Comparison of ENCODE assay signal across 9 cellular contexts in genomic region chr3:48186993-48187578, GRCh38. TPM values are rescaled to one million over a fixed set of nuclear protein-coding genes. Genes with fewer than 3 reads are reported as not detected.
DNase-seq lines count a peak whose midpoint lies in the region; ATAC-seq, FAIRE-seq and TF ChIP-seq lines count a peak whose summit lies in the region.
"Had no signal": no experiment of that assay in that cellular context is flagged by ENCODE, and none has a peak within 500 bp of the region (broad histone marks: within the 10 kb centered on the region; RNA-seq: fewer than 3 reads in every experiment).

No MANE protein-coding gene starts in this region.

- intact Hi-C loops in sigmoid colon (cut with DNase I) = no loop called here

- no peak for TF ChIP-seq CTCF in RWPE2 (IDR thresholded peaks at IDR 0.05; ENCODE audit: poor library complexity, severe bottlenecking)
- no peak for TF ChIP-seq CTCF in fibroblast of the aortic adventitia (IDR thresholded peaks at IDR 0.05; ENCODE audit: insufficient read depth, low read length)
- no peak for TF ChIP-seq CTCF in sigmoid colon (IDR thresholded peaks at IDR 0.05)

- ATAC-seq in RWPE2 (ENCODE audit: low read depth) (no peak), GM18909 (IDR thresholded peaks at IDR 0.05; ENCODE audit: poor library complexity, unreplicated experiment) (no peak)

- DNase-seq in GM19239 (ENCODE audit: insufficient read length, low spot score) = no peak
- DNase-seq in RWPE2 (ENCODE audit: low spot score) = no peak
- peak; percentile 34 for DNase-seq in fibroblast of the aortic adventitia (ENCODE audit: low read depth)
- DNase-seq in sigmoid colon = no peak
- no peak for DNase-seq in NK-92 (lab: John Stamatoyannopoulos, UW; ENCODE audit: unreplicated experiment)
- DNase-seq in iPS-NIHi11 (ENCODE audit: low spot score) = no peak
- no peak for DNase-seq in kidney glomerular epithelial cell (lab: John Stamatoyannopoulos, UW)

- H3K4me3 ChIP-seq in RWPE2 (ENCODE audit: severe bottlenecking) (peak overlapping the region; percentile 71), fibroblast of the aortic adventitia (ENCODE audit: low read depth, low read length) (peak overlapping the region; percentile 84), sigmoid colon (peak overlapping the region; percentile 46 to 73 (median 68))

- no peaks in the 10 kb centered on the region for H3K9me3 ChIP-seq in RWPE2 (ENCODE audit: severe bottlenecking)
- no peaks in the 10 kb centered on the region for H3K9me3 ChIP-seq in sigmoid colon

- peaks cover 42% of the 10 kb centered on the region for H3K36me3 ChIP-seq in RWPE2 (ENCODE audit: low read depth)
- no peaks in the 10 kb centered on the region for H3K36me3 ChIP-seq in sigmoid colon

- peak; percentile 37 for FAIRE-seq in GM19239 (lab: Jason Lieb, UNC)

- peak overlapping the region; percentile 67 for H3K27ac ChIP-seq in RWPE2 (ENCODE audit: poor library complexity, severe bottlenecking)
- peak overlapping the region in 1 of 4 donors; percentile 74 for H3K27ac ChIP-seq in sigmoid colon

- TF ChIP-seq EP300 in sigmoid colon (IDR thresholded peaks at IDR 0.05) = no peak

- TF ChIP-seq POLR2A in sigmoid colon (IDR thresholded peaks at IDR 0.05) = no peak

- H3K4me1 ChIP-seq in RWPE2 (ENCODE audit: insufficient read depth, poor library complexity, severe bottlenecking) (peaks cover 3% of the 10 kb centered on the region), sigmoid colon (peaks cover 0 to 17% (median 14%) of the 10 kb centered on the region in 4 donors)

- 7 to 23% methylated on average over 14 of the region's 14 CpGs for WGBS in sigmoid colon, 2 donors

- no peaks in the 10 kb centered on the region for H3K27me3 ChIP-seq in RWPE2 (ENCODE audit: insufficient read depth, poor library complexity, severe bottlenecking)
- peaks cover 0 to 4% (median 0%) of the 10 kb centered on the region in 3 donors for H3K27me3 ChIP-seq in sigmoid colon

RNA-seq across cellular contexts. Expression of gene CDC25A, which starts 1.1 kb away (rescaled TPM):
- total RNA-seq in fibroblast of the aortic adventitia (ENCODE audit: low replicate concordance) (0.90 and 13.6 TPM in 2 replicates), sigmoid colon (1 to 10 TPM in 1 of 4 donors, under 1 TPM in 2, not detected in 1; 0.27 to 3.9 (median 0.28) TPM)
- polyA plus RNA-seq in sigmoid colon = 1 to 10 TPM; 1.2 to 8.1 (median 3.9) TPM

RNA-seq across cellular contexts. Expression of gene CAMP, which starts 36.2 kb away (rescaled TPM):
- not detected in 2 replicates for total RNA-seq in fibroblast of the aortic adventitia (ENCODE audit: low replicate concordance)
- 1 to 10 TPM in 1 of 4 donors, not detected in 3; 1.1 TPM for total RNA-seq in sigmoid colon
- 1 to 10 TPM in 1 of 3 donors, not detected in 2; 1.2 TPM for polyA plus RNA-seq in sigmoid colon
- total RNA-seq: activated CD8-positive, alpha-beta memory T cell treated with anti-CD3 and anti-CD28 coated beads for 36 hours had no signal

RNA-seq across cellular contexts. Expression of gene ZNF589, which starts 53.8 kb away (rescaled TPM):
- 5.6 and 8.6 TPM in 2 replicates for total RNA-seq in fibroblast of the aortic adventitia (ENCODE audit: low replicate concordance)
- total RNA-seq in sigmoid colon = 10 to 100 TPM in 2 of 4 donors, 1 to 10 TPM in 2; 5.7 to 24.1 (median 10.8) TPM
- polyA plus RNA-seq in sigmoid colon = 1 to 10 TPM; 1.2 to 8.1 (median 1.8) TPM
